ENCODE assay signal across 1 cellular context in genomic region chr1:12001996-12002493, GRCh38.
TF ChIP-seq lines count a peak whose summit lies in the region.

No MANE protein-coding gene starts in this region.

TF ChIP-seq in K562, 482 proteins besides CTCF, POLR2A, EP300 and RAD21 (continued from another document):
- TF ChIP-seq ZNF280A (IDR thresholded peaks at IDR 0.05; ENCODE audit: low read depth, partially characterized antibody) (no peak), SMAD4 (CRISPR knock-in tag; conservative IDR thresholded peaks at IDR 0.05) (0 out of 2 replicates have a peak, but pooled peaks have one; percentile 20)
TF ChIP-seq in K562: peak in this region for 5.
